ENCODE assay signal across 17 cellular contexts in the genomic region with DNA sequence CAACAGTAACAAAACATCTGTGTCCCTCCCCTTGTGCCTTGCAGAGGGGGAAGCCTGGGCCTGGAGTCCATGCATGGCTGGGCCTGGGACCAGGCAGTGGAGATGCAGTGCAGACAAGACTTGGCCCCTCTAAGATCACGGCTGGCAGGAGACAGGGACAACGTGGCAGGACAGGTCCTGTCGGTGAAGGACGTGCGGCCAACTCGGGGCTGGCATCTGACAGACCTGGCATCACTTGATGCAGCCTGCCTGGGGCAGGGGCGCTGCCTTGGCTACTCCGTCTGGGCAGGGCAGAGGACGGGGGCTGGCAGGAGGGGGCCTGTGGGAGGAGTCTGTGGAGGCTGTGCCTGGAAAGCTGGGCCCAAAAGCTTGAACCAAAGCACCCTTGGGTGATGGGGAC.
DNase-seq lines count a peak whose midpoint lies in the region; ATAC-seq, FAIRE-seq and TF ChIP-seq lines count a peak whose summit lies in the region.
"Had no signal": no experiment of that assay in that cellular context is flagged by ENCODE, and none has a peak within 500 bp of the region (broad histone marks: within the 10 kb centered on the region; RNA-seq: fewer than 3 reads in every experiment).

No MANE protein-coding gene starts in this region.

- H3K4me1 ChIP-seq in right atrium auricular region: no peaks in the 10 kb centered on the region
- peaks cover 0 to 9% (median 2%) of the 10 kb centered on the region in 4 experiments; a peak in 5 of 7 replicates for H3K4me1 ChIP-seq in H1 (replicated peaks in 1 of 4; ENCODE audit: control insufficient read depth in 3 of 4, insufficient read depth in 4 of 4, low read length in 3 of 4)
- H3K4me1 ChIP-seq in neural progenitor cell: peaks cover 32% of the 10 kb centered on the region
- H3K4me1 ChIP-seq in hepatocyte (ENCODE audit: insufficient read depth): no peaks in the 10 kb centered on the region

- WGBS in H1 (ENCODE audit: extremely low coverage in 1 of 2, insufficient coverage in 1 of 2, insufficient read length in 1 of 2, insufficient replicate concordance in 2 of 2, low coverage in 1 of 2, low lambda C conversion rate in 2 of 2, missing lambda C conversion rate in 1 of 2), 2 experiments: 95% methylated on average over 9 of the region's 9 CpGs; no CpG with 5 or more reads in 1 of the 2 experiments
- 95% methylated on average over 9 of the region's 9 CpGs for WGBS in hepatocyte (ENCODE audit: low lambda C conversion rate, missing lambda C conversion rate)

- intact Hi-C loops in Right ventricle myocardium inferior (cut with DNase I): no loop called here

- no peaks in the 10 kb centered on the region for H3K79me1 ChIP-seq in H1 (ENCODE audit: low read depth, low read length)

- no peak overlapping the region for H3K4ac ChIP-seq in H1 (replicated peaks; ENCODE audit: insufficient read length, low read depth, low read length)

- peak overlapping the region; percentile 42; the same call in 1 of the 2 replicates for H4K8ac ChIP-seq in H1 (ENCODE audit: extremely low read depth, insufficient read depth, low read length)

- H3K4me3 Mint-ChIP-seq in neural progenitor cell: peak overlapping the region; percentile 41
- H3K4me3 Mint-ChIP-seq: B cell; CD8-positive, alpha-beta memory T cell; H9 had no signal

- H4K5ac ChIP-seq in H1 (ENCODE audit: insufficient read length, low read depth, low read length): no peak overlapping the region

- no peak for TF ChIP-seq EP300 in H1 (IDR thresholded peaks at IDR 0.05; ENCODE audit: borderline replicate concordance in 1 of 2, low read depth in 2 of 2, low read length in 2 of 2)

- DNase-seq in Right ventricle myocardium inferior (ENCODE audit: missing footprints): peak; percentile 28
- no peak for DNase-seq in right atrium auricular region (ENCODE audit: low spot score)
- peak in 1 of 2 experiments; percentile 38 for DNase-seq in H1 (ENCODE audit: low read depth in 1 of 2, low spot score in 2 of 2)
- DNase-seq in neural progenitor cell (ENCODE audit: low spot score): no peak
- DNase-seq in ureter (ENCODE audit: low spot score): peak; percentile 17
- no peak for DNase-seq in GM10266 (ENCODE audit: extremely low spot score)
- no peak for DNase-seq in hepatocyte (ENCODE audit: low spot score)
- DNase-seq: CD8-positive, alpha-beta memory T cell; GF-D8; MM.1S; NCI-H1105; NCI-H1694 treated with DMSO at 0.1 percent for 48 hours; NCI-H446; PC-3 had no signal

- H3K9me3 Mint-ChIP-seq in neural progenitor cell: peaks cover 1% of the 10 kb centered on the region
- H3K9me3 Mint-ChIP-seq: H9 had no signal

- H3K36me3 ChIP-seq in right atrium auricular region (no peaks in the 10 kb centered on the region), H1 (ENCODE audit: control insufficient read depth in 2 of 4, insufficient read depth in 4 of 4, low read length in 3 of 4) (no peaks in the 10 kb centered on the region), neural progenitor cell (no peaks in the 10 kb centered on the region), hepatocyte (replicated peaks; ENCODE audit: insufficient read depth, low read depth) (no peaks in the 10 kb centered on the region)

- H4K20me1 ChIP-seq in H1 (replicated peaks in 1 of 2; ENCODE audit: control insufficient read depth in 1 of 2, insufficient read depth in 2 of 2, low read length in 2 of 2): no peaks in the 10 kb centered on the region
- no peaks in the 10 kb centered on the region for H4K20me1 ChIP-seq in neural progenitor cell (ENCODE audit: low read depth)
- H4K20me1 ChIP-seq in hepatocyte (ENCODE audit: insufficient read depth, poor library complexity, severe bottlenecking): no peaks in the 10 kb centered on the region

- no peak overlapping the region for H2BK120ac ChIP-seq in H1 (replicated peaks; ENCODE audit: low read depth, low read length)

- no peak overlapping the region for H2BK20ac ChIP-seq in H1 (ENCODE audit: low read length)

- peaks cover 25% of the 10 kb centered on the region for H3K27me3 Mint-ChIP-seq in neural progenitor cell (ENCODE audit: insufficient read depth, low read depth)

- H3K36me3 Mint-ChIP-seq in neural progenitor cell: no peaks in the 10 kb centered on the region
- H3K36me3 Mint-ChIP-seq: CD8-positive, alpha-beta memory T cell had no signal

- no peak for TF ChIP-seq POLR2A in H1 (IDR thresholded peaks at IDR 0.05; ENCODE audit: control extremely low read depth in 1 of 2, low read depth in 2 of 2, low read length in 2 of 2)

- H3K9ac ChIP-seq in H1 (replicated peaks in 1 of 4; ENCODE audit: extremely low read depth in 1 of 4, low read depth in 3 of 4, low read length in 3 of 4): no peak overlapping the region
- H3K9ac ChIP-seq in neural progenitor cell: no peak overlapping the region

- no peak for TF ChIP-seq RAD21 in H1 (IDR thresholded peaks at IDR 0.05 in 1 of 2, conservative IDR thresholded peaks at IDR 0.05 in 1 of 2; ENCODE audit: low read depth in 2 of 2, low read length in 2 of 2)

- H3K23me2 ChIP-seq in H1 (ENCODE audit: low read depth, low read length): no peaks in the 10 kb centered on the region

- POLR2A ChIA-PET in H1 (lab: Charles Lee; ENCODE audit: partially characterized antibody): no interaction called here

- H3K18ac ChIP-seq in H1 (ENCODE audit: extremely low read depth, low read length): no peak overlapping the region

- no peak overlapping the region for H3K23ac ChIP-seq in H1 (ENCODE audit: insufficient read length)

- H3K4me1 Mint-ChIP-seq in neural progenitor cell: peaks cover 21% of the 10 kb centered on the region
- H3K4me1 Mint-ChIP-seq: B cell; CD8-positive, alpha-beta memory T cell had no signal

- H3K27me3 ChIP-seq in right atrium auricular region (no peaks in the 10 kb centered on the region), H1 (replicated peaks in 1 of 4; ENCODE audit: control insufficient read depth in 3 of 4, extremely low read depth in 1 of 4, insufficient read depth in 3 of 4, low read length in 3 of 4) (no peaks in the 10 kb centered on the region), neural progenitor cell (no peaks in the 10 kb centered on the region), hepatocyte (peaks cover 6% of the 10 kb centered on the region)

- H3K4me3 ChIP-seq in right atrium auricular region (no peak overlapping the region), H1 (ENCODE audit: extremely low read depth in 1 of 4, insufficient read depth in 2 of 4, low read depth in 3 of 4, low read length in 4 of 4) (no peak overlapping the region), neural progenitor cell (no peak overlapping the region), hepatocyte (no peak overlapping the region)

- no peak overlapping the region for H3K56ac ChIP-seq in H1 (replicated peaks; ENCODE audit: insufficient read length, low read depth, low read length)

- no peak overlapping the region for H2BK15ac ChIP-seq in H1 (ENCODE audit: low read length)

- no peak overlapping the region for H3K14ac ChIP-seq in H1 (ENCODE audit: insufficient read length)

- H3K79me2 ChIP-seq in H1 (ENCODE audit: control insufficient read depth in 1 of 2, insufficient read depth in 2 of 2, low read length in 2 of 2): no peaks in the 10 kb centered on the region
- H3K79me2 ChIP-seq in neural progenitor cell (ENCODE audit: low read depth): no peaks in the 10 kb centered on the region
- H3K79me2 ChIP-seq in hepatocyte: no peaks in the 10 kb centered on the region

- no peak overlapping the region for H3K27ac ChIP-seq in right atrium auricular region
- H3K27ac ChIP-seq in H1 (ENCODE audit: low read depth, low read length): no peak overlapping the region
- no peak overlapping the region for H3K27ac ChIP-seq in neural progenitor cell
- no peak overlapping the region for H3K27ac ChIP-seq in hepatocyte

- no peak for TF ChIP-seq CTCF in right atrium auricular region (IDR thresholded peaks at IDR 0.05)
- no peak for TF ChIP-seq CTCF in H1 (IDR thresholded peaks at IDR 0.05; ENCODE audit: control extremely low read depth in 1 of 3, insufficient read depth in 1 of 3, low read depth in 1 of 3, low read length in 3 of 3)
- TF ChIP-seq CTCF in neural progenitor cell (IDR thresholded peaks at IDR 0.05): no peak
- TF ChIP-seq CTCF in GM10266 (IDR thresholded peaks at IDR 0.05; ENCODE audit: control insufficient read depth, insufficient read depth, low read depth, missing control alignments): no peak
- no peak for TF ChIP-seq CTCF in hepatocyte (IDR thresholded peaks at IDR 0.05; ENCODE audit: poor library complexity)

- CTCF ChIA-PET in H1 (lab: Charles Lee; ENCODE audit: partially characterized antibody): interaction anchor here (1.0 to 3.2 kb wide), 2 partner anchors 16 to 152 kb away, joined by 3 to 12 read pairs; no protein-coding TSS in a partner anchor

- no peak overlapping the region for H3K27ac Mint-ChIP-seq in neural progenitor cell
- H3K27ac Mint-ChIP-seq: B cell; CD8-positive, alpha-beta memory T cell; H9 had no signal

- H4K91ac ChIP-seq in H1 (replicated peaks; ENCODE audit: insufficient read length, low read length): no peak overlapping the region

- no peak overlapping the region for H3K4me2 ChIP-seq in H1 (ENCODE audit: insufficient read depth in 1 of 2, low read depth in 2 of 2, low read length in 2 of 2)
- peak overlapping the region; percentile 66 for H3K4me2 ChIP-seq in neural progenitor cell
- no peak overlapping the region for H3K4me2 ChIP-seq in hepatocyte

- H3K9me2 ChIP-seq in hepatocyte (replicated peaks; ENCODE audit: insufficient read depth): no peaks in the 10 kb centered on the region

- no peak overlapping the region; the same call in 1 of the 2 replicates for H2BK5ac ChIP-seq in H1 (ENCODE audit: low read depth, low read length)

- no peak for FAIRE-seq in H1 (lab: Jason Lieb, UNC)

- ATAC-seq in Right ventricle myocardium inferior: no peak
- no peak for ATAC-seq in GM21367 (IDR thresholded peaks at IDR 0.05; ENCODE audit: unreplicated experiment)
- ATAC-seq: PC-3 had no signal

- H2AFZ ChIP-seq in H1 (ENCODE audit: low read length) (no peak overlapping the region), neural progenitor cell (replicated peaks) (no peak overlapping the region), hepatocyte (no peak overlapping the region)

- H2AK5ac ChIP-seq in H1 (ENCODE audit: low read depth, low read length): no peak overlapping the region

- no peak overlapping the region for H2BK12ac ChIP-seq in H1 (ENCODE audit: low read depth, low read length)

- H3K9me3 ChIP-seq in right atrium auricular region: no peaks in the 10 kb centered on the region
- H3K9me3 ChIP-seq in H1 (ENCODE audit: insufficient read depth in 2 of 2, low read depth in 1 of 2, low read length in 1 of 2): no peaks in the 10 kb centered on the region
- H3K9me3 ChIP-seq in neural progenitor cell (ENCODE audit: low read depth): no peaks in the 10 kb centered on the region
- no peaks in the 10 kb centered on the region for H3K9me3 ChIP-seq in hepatocyte (ENCODE audit: low read depth)

- H3F3A ChIP-seq in neural progenitor cell (ENCODE audit: low read depth): peaks cover 11% of the 10 kb centered on the region

TF ChIP-seq in H1, 55 proteins besides CTCF, POLR2A, EP300 and RAD21 (continues in another document):
- TF ChIP-seq BACH1 (IDR thresholded peaks at IDR 0.05; ENCODE audit: low read length): no peak
- no peak for TF ChIP-seq NANOG (IDR thresholded peaks at IDR 0.05; ENCODE audit: insufficient read depth, low read depth, low read length, poor library complexity, severe bottlenecking)
- TF ChIP-seq GABPA (IDR thresholded peaks at IDR 0.05; ENCODE audit: borderline replicate concordance, insufficient read depth, low read length): no peak
- no peak for TF ChIP-seq SP4 (IDR thresholded peaks at IDR 0.05; ENCODE audit: low read length)
- TF ChIP-seq CREB1 (IDR thresholded peaks at IDR 0.05): no peak

Comparison
In these comparisons a context has a peak if more than half of its experiments do, and no peak if none do; other contexts are left out.
1. DNase-seq: peak in Right ventricle myocardium inferior (single experiment) and ureter (single experiment); none in right atrium auricular region (single experiment), neural progenitor cell (single experiment), GM10266 (single experiment) and hepatocyte (single experiment).